ENCODE assay signal across 15 cellular contexts in genomic region chr10:69229565-69229886, GRCh38. TPM values are rescaled to one million over a fixed set of nuclear protein-coding genes. Genes with fewer than 3 reads are reported as not detected.
DNase-seq lines count a peak whose midpoint lies in the region; ATAC-seq, FAIRE-seq and TF ChIP-seq lines count a peak whose summit lies in the region.
"Had no signal": no experiment of that assay in that cellular context is flagged by ENCODE, and none has a peak within 500 bp of the region (broad histone marks: within the 10 kb centered on the region; RNA-seq: fewer than 3 reads in every experiment).

No MANE protein-coding gene starts in this region.

- dilution Hi-C loops in endothelial cell of umbilical vein (cut with MboI; ENCODE audit: extremely low pct_ligation_motif_present, low sequenced_read_pairs), result loop anchor here (25.0 kb wide), 1 partner anchor 158 kb away; no protein-coding TSS in a partner anchor

- no peaks in the 10 kb centered on the region for H3K27me3 Mint-ChIP-seq in activated T-cell treated with anti-CD3 and anti-CD28 coated beads, Interleukin-2, amount 50 U/mL, for 24 hours
- no peaks in the 10 kb centered on the region for H3K27me3 Mint-ChIP-seq in stimulated activated naive B cell treated with anti-CD40 and anti-IgM and Interleukin-4, amounts not matched to agents 10 μg/mL and 1 μg/mL and 100 μg/mL, for 72 hours

- no peak overlapping the region for H3K9ac ChIP-seq in endothelial cell of umbilical vein (replicated peaks; ENCODE audit: extremely low read depth, insufficient read depth, low read length)

- peak overlapping the region; percentile 86 for H3K27ac Mint-ChIP-seq in activated T-cell treated with anti-CD3 and anti-CD28 coated beads, Interleukin-2, amount 50 U/mL, for 24 hours
- peak overlapping the region; percentile 87 for H3K27ac Mint-ChIP-seq in stimulated activated naive B cell treated with anti-CD40 and anti-IgM and Interleukin-4, amounts not matched to agents 10 μg/mL and 1 μg/mL and 100 μg/mL, for 72 hours

- CTCF ChIA-PET in endothelial cell of umbilical vein (lab: Charles Lee), result interaction anchor here (0.8 to 1.8 kb wide), 3 partner anchors 163 to 225 kb away, joined by 3 to 10 read pairs (median 3); no protein-coding TSS in a partner anchor

- ATAC-seq in stimulated activated naive B cell treated with anti-CD40 and anti-IgM and Interleukin-4, amounts not matched to agents 10 μg/mL and 1 μg/mL and 100 μg/mL, for 72 hours (replicated peaks), result no peak
- no peak for ATAC-seq in GM18502 (IDR thresholded peaks at IDR 0.05; ENCODE audit: poor library complexity, unreplicated experiment)

- H3K9me1 ChIP-seq in endothelial cell of umbilical vein (replicated peaks; ENCODE audit: control insufficient read depth, extremely low read depth, insufficient read depth, low read length), result no peaks in the 10 kb centered on the region

- no peak for FAIRE-seq in endothelial cell of umbilical vein (lab: Jason Lieb, UNC)
- FAIRE-seq: endometrium had no signal

- no peaks in the 10 kb centered on the region for H3K36me3 ChIP-seq in endothelial cell of umbilical vein (ENCODE audit: control insufficient read depth in 2 of 2, extremely low read depth in 1 of 2, insufficient read depth in 2 of 2, low read length in 2 of 2)
- H3K36me3 ChIP-seq: ascending aorta, heart left ventricle had no signal

- no peak overlapping the region for H3K4me3 ChIP-seq in endothelial cell of umbilical vein (replicated peaks in 1 of 3; ENCODE audit: insufficient read depth in 1 of 3, low read depth in 1 of 3, low read length in 3 of 3)
- H3K4me3 ChIP-seq: psoas muscle, testis had no signal

- H3K27me3 ChIP-seq in endothelial cell of umbilical vein (ENCODE audit: control insufficient read depth in 2 of 2, insufficient read depth in 2 of 2, low read length in 2 of 2), result no peaks in the 10 kb centered on the region
- H3K27me3 ChIP-seq: ascending aorta, heart left ventricle, testis had no signal

- H3K4me2 ChIP-seq in endothelial cell of umbilical vein (ENCODE audit: insufficient read depth, low read length), result no peak overlapping the region

- no peak for TF ChIP-seq POLR2A in endothelial cell of umbilical vein (IDR thresholded peaks at IDR 0.05; ENCODE audit: low read depth, low read length)

- H2AFZ ChIP-seq in endothelial cell of umbilical vein (ENCODE audit: low read depth, low read length), result peak overlapping the region; percentile 63

- no peaks in the 10 kb centered on the region for H3K9me3 ChIP-seq in endothelial cell of umbilical vein (replicated peaks; ENCODE audit: control insufficient read depth, insufficient read depth, low read length)
- H3K9me3 ChIP-seq: ascending aorta, heart left ventricle, psoas muscle, testis had no signal

- no peaks in the 10 kb centered on the region for H3K36me3 Mint-ChIP-seq in activated T-cell treated with anti-CD3 and anti-CD28 coated beads, Interleukin-2, amount 50 U/mL, for 24 hours (ENCODE audit: low read depth)
- no peaks in the 10 kb centered on the region for H3K36me3 Mint-ChIP-seq in stimulated activated naive B cell treated with anti-CD40 and anti-IgM and Interleukin-4, amounts not matched to agents 10 μg/mL and 1 μg/mL and 100 μg/mL, for 72 hours

- no TSS peak for BruUV-seq in endothelial cell of umbilical vein (replicated peaks; lab: Mats Ljungman, UMichigan)

- no peaks in the 10 kb centered on the region for H3K9me3 Mint-ChIP-seq in activated T-cell treated with anti-CD3 and anti-CD28 coated beads, Interleukin-2, amount 50 U/mL, for 24 hours
- no peaks in the 10 kb centered on the region for H3K9me3 Mint-ChIP-seq in stimulated activated naive B cell treated with anti-CD40 and anti-IgM and Interleukin-4, amounts not matched to agents 10 μg/mL and 1 μg/mL and 100 μg/mL, for 72 hours

- H3K79me2 ChIP-seq in endothelial cell of umbilical vein (ENCODE audit: control insufficient read depth, insufficient read depth, low read length), result no peaks in the 10 kb centered on the region

- H3K4me1 ChIP-seq in endothelial cell of umbilical vein (ENCODE audit: control insufficient read depth, extremely low read depth, insufficient read depth, low read length), result peaks cover 26% of the 10 kb centered on the region
- H3K4me1 ChIP-seq: ascending aorta, psoas muscle had no signal

- H3K27ac ChIP-seq in endothelial cell of umbilical vein (ENCODE audit: insufficient read depth, low read depth, low read length), result no peak overlapping the region
- H3K27ac ChIP-seq: ascending aorta, psoas muscle, testis had no signal

- peaks cover 47% of the 10 kb centered on the region for H3K4me1 Mint-ChIP-seq in activated T-cell treated with anti-CD3 and anti-CD28 coated beads, Interleukin-2, amount 50 U/mL, for 24 hours (ENCODE audit: low read depth)
- peaks cover 24 to 31% of the 10 kb centered on the region in 2 donors for H3K4me1 Mint-ChIP-seq in stimulated activated naive B cell treated with anti-CD40 and anti-IgM and Interleukin-4, amounts not matched to agents 10 μg/mL and 1 μg/mL and 100 μg/mL, for 72 hours

- peak overlapping the region; percentile 66 for H3K4me3 Mint-ChIP-seq in activated T-cell treated with anti-CD3 and anti-CD28 coated beads, Interleukin-2, amount 50 U/mL, for 24 hours
- H3K4me3 Mint-ChIP-seq in stimulated activated naive B cell treated with anti-CD40 and anti-IgM and Interleukin-4, amounts not matched to agents 10 μg/mL and 1 μg/mL and 100 μg/mL, for 72 hours, result peak overlapping the region; percentile 63 to 84

- no peaks in the 10 kb centered on the region for H4K20me1 ChIP-seq in endothelial cell of umbilical vein (replicated peaks; ENCODE audit: control insufficient read depth, extremely low read depth, insufficient read depth, low read length)

- no peak for DNase-seq in activated T-cell treated with anti-CD3 and anti-CD28 coated beads, Interleukin-2, amount 50 U/mL, for 24 hours
- no peak for DNase-seq in activated T-cell treated with anti-CD3 and anti-CD28 coated beads, Interleukin-2, amount 50 U/mL, for 1 hour
- DNase-seq in RPMI8226, result peak; percentile 48
- DNase-seq in endothelial cell of umbilical vein (ENCODE audit: low read depth, low spot score), result no peak
- DNase-seq in stimulated activated naive B cell treated with anti-CD40 and anti-IgM and Interleukin-4, amounts not matched to agents 10 μg/mL and 1 μg/mL and 100 μg/mL, for 72 hours, result no peak
- no peak for DNase-seq in putamen (ENCODE audit: low spot score)
- DNase-seq in stimulated activated naive CD4-positive, alpha-beta T cell treated with Interleukin-2 at 50 U/mL for 16 hours (lab: John Stamatoyannopoulos, UW), result no peak
- DNase-seq: heart left ventricle, NCI-H526, psoas muscle, SW 1271, testis had no signal

- intact Hi-C loops in endothelial cell of umbilical vein (cut with micrococcal nuclease), result no loop called here

- no peak for TF ChIP-seq CTCF in endothelial cell of umbilical vein (IDR thresholded peaks at IDR 0.05; ENCODE audit: extremely low read depth in 1 of 2, insufficient read depth in 1 of 2, low read depth in 1 of 2, low read length in 2 of 2)

- POLR2A ChIA-PET in endothelial cell of umbilical vein (lab: Charles Lee), result no interaction called here

TF ChIP-seq in endothelial cell of umbilical vein, 7 proteins besides CTCF, POLR2A, EP300 and RAD21:
- no peak for TF ChIP-seq GATA2 (IDR thresholded peaks at IDR 0.05; ENCODE audit: insufficient read depth, insufficient read length, low read depth, low read length)

RNA-seq across cellular contexts. Expression of gene HKDC1, which starts 9.4 kb away (rescaled TPM):
- total RNA-seq in endothelial cell of umbilical vein, result 0.18 TPM in 1 of 2 replicates, not detected in the other
- polyA plus RNA-seq in endothelial cell of umbilical vein, result not detected in 2 replicates
- polyA plus RNA-seq in endothelial cell of umbilical vein (2011; cell fraction: cytosol; rRNA removed), result not detected in 2 replicates
- 0.11 TPM in 1 of 2 replicates, not detected in the other for polyA plus RNA-seq in endothelial cell of umbilical vein (2011; cell fraction: nucleus; rRNA removed)
- polyA plus RNA-seq in endothelial cell of umbilical vein (2012), result 0.12 and 0.21 TPM in 2 replicates
- polyA minus RNA-seq in endothelial cell of umbilical vein, result not detected in 2 replicates
- polyA minus RNA-seq in endothelial cell of umbilical vein (2011; cell fraction: cytosol; rRNA and poly(A)+ RNA removed), result 0.92 TPM
- not detected in 2 replicates for polyA minus RNA-seq in endothelial cell of umbilical vein (2011; cell fraction: nucleus; rRNA and poly(A)+ RNA removed)
- total RNA-seq: ascending aorta, psoas muscle had no signal

RNA-seq across cellular contexts. Expression of gene HK1, which starts 48.8 kb away (rescaled TPM):
- total RNA-seq in endothelial cell of umbilical vein, result 120 and 121 TPM in 2 replicates
- 35.9 and 50.8 TPM in 2 replicates for polyA plus RNA-seq in endothelial cell of umbilical vein
- 44.9 and 54.6 TPM in 2 replicates for polyA plus RNA-seq in endothelial cell of umbilical vein (2011; cell fraction: cytosol; rRNA removed)
- polyA plus RNA-seq in endothelial cell of umbilical vein (2011; cell fraction: nucleus; rRNA removed), result 54.9 and 58.1 TPM in 2 replicates
- polyA plus RNA-seq in endothelial cell of umbilical vein (2012), result 120 TPM in 2 replicates
- polyA minus RNA-seq in endothelial cell of umbilical vein, result 97.6 and 101 TPM in 2 replicates
- 3.4 TPM for polyA minus RNA-seq in endothelial cell of umbilical vein (2011; cell fraction: cytosol; rRNA and poly(A)+ RNA removed)
- 25.6 and 26.7 TPM in 2 replicates for polyA minus RNA-seq in endothelial cell of umbilical vein (2011; cell fraction: nucleus; rRNA and poly(A)+ RNA removed)

RNA-seq across cellular contexts. Expression of gene SUPV3L1, which starts 49.5 kb away (rescaled TPM):
- total RNA-seq in endothelial cell of umbilical vein, result 30.0 and 30.4 TPM in 2 replicates
- 18.6 and 21.8 TPM in 2 replicates for polyA plus RNA-seq in endothelial cell of umbilical vein
- polyA plus RNA-seq in endothelial cell of umbilical vein (2011; cell fraction: cytosol; rRNA removed), result 20.9 and 24.1 TPM in 2 replicates
- 47.8 and 71.1 TPM in 2 replicates for polyA plus RNA-seq in endothelial cell of umbilical vein (2011; cell fraction: nucleus; rRNA removed)
- 25.6 TPM in 2 replicates for polyA plus RNA-seq in endothelial cell of umbilical vein (2012)
- 16.9 and 31.4 TPM in 2 replicates for polyA minus RNA-seq in endothelial cell of umbilical vein
- polyA minus RNA-seq in endothelial cell of umbilical vein (2011; cell fraction: cytosol; rRNA and poly(A)+ RNA removed), result 53.9 TPM
- polyA minus RNA-seq in endothelial cell of umbilical vein (2011; cell fraction: nucleus; rRNA and poly(A)+ RNA removed), result 26.0 and 30.1 TPM in 2 replicates
